5 cellular contexts compared by ENCODE assay signal in the genomic region with DNA sequence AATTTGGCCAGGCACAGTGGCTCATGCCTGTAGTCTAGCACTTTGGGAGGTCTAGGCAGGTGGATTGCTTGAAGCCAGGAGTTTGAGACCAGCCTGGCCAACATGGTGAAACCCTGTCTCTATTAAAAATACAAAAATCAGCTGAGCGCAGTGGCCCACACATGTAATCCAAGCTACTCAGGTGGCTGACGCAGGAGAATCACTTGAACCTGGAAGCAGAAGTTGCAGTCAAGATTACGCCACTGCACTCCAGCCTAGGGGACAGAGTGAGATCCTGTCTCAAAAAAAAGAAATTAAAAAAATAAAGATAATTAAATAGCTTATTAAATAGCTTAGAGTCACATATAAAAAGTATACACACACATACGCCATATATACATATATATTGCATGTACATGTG.
"Had no signal": no experiment of that assay in that cellular context is flagged by ENCODE, and none has a peak within 500 bp of the region (broad histone marks: within the 10 kb centered on the region; RNA-seq: fewer than 3 reads in every experiment).

No MANE protein-coding gene starts in this region.

- ATAC-seq: GM23338, K562 had no signal

- H3K4me3 ChIP-seq: GM23338, K562 had no signal

- DNase-seq: H9, HCEC 1CT, IMR-90 had no signal
